Comparison of ENCODE assay signal across 1 cellular context in genomic region chr14:24095196-24096068, GRCh38.
TF ChIP-seq lines count a peak whose summit lies in the region.

No MANE protein-coding gene starts in this region.

TF ChIP-seq in K562, 482 proteins besides CTCF, POLR2A, EP300 and RAD21 (continues in another document):
- TF ChIP-seq MTA3 (IDR thresholded peaks at IDR 0.05; ENCODE audit: borderline replicate concordance): no peak
- no peak for TF ChIP-seq FOXA1 (IDR thresholded peaks at IDR 0.05; ENCODE audit: borderline replicate concordance)
- no peak for TF ChIP-seq PHF21A (IDR thresholded peaks at IDR 0.05; ENCODE audit: borderline replicate concordance, low read depth)
- TF ChIP-seq EP400 (IDR thresholded peaks at IDR 0.05): peak; percentile 70; the same call in 1 of the 2 replicates
- TF ChIP-seq FUS (optimal IDR thresholded peaks at IDR 0.05; ENCODE audit: low read depth, low read length): no peak
- TF ChIP-seq ILF3 (IDR thresholded peaks at IDR 0.05; ENCODE audit: borderline replicate concordance): 0 out of 2 replicates have a peak, but pooled peaks have one; percentile 23
- no peak for TF ChIP-seq ZNF785 (CRISPR knock-in tag; IDR thresholded peaks at IDR 0.05)
- no peak for TF ChIP-seq MEF2A (IDR thresholded peaks at IDR 0.05; ENCODE audit: control insufficient read depth, low read depth, low read length)
- TF ChIP-seq NCOA1 (IDR thresholded peaks at IDR 0.05; ENCODE audit: low read depth): no peak
- peak; percentile 44; the same call in 1 of the 2 replicates for TF ChIP-seq HBP1 (CRISPR knock-in tag; IDR thresholded peaks at IDR 0.05)
- TF ChIP-seq, protein P1, sequence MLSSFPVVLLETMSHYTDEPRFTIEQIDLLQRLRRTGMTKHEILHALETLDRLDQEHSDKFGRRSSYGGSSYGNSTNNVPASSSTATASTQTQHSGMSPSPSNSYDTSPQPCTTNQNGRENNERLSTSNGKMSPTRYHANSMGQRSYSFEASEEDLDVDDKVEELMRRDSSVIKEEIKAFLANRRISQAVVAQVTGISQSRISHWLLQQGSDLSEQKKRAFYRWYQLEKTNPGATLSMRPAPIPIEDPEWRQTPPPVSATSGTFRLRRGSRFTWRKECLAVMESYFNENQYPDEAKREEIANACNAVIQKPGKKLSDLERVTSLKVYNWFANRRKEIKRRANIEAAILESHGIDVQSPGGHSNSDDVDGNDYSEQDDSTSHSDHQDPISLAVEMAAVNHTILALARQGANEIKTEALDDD (IDR thresholded peaks at IDR 0.05): no peak
- TF ChIP-seq HDAC8 (tag; IDR thresholded peaks at IDR 0.05): no peak
- TF ChIP-seq, protein P2, sequence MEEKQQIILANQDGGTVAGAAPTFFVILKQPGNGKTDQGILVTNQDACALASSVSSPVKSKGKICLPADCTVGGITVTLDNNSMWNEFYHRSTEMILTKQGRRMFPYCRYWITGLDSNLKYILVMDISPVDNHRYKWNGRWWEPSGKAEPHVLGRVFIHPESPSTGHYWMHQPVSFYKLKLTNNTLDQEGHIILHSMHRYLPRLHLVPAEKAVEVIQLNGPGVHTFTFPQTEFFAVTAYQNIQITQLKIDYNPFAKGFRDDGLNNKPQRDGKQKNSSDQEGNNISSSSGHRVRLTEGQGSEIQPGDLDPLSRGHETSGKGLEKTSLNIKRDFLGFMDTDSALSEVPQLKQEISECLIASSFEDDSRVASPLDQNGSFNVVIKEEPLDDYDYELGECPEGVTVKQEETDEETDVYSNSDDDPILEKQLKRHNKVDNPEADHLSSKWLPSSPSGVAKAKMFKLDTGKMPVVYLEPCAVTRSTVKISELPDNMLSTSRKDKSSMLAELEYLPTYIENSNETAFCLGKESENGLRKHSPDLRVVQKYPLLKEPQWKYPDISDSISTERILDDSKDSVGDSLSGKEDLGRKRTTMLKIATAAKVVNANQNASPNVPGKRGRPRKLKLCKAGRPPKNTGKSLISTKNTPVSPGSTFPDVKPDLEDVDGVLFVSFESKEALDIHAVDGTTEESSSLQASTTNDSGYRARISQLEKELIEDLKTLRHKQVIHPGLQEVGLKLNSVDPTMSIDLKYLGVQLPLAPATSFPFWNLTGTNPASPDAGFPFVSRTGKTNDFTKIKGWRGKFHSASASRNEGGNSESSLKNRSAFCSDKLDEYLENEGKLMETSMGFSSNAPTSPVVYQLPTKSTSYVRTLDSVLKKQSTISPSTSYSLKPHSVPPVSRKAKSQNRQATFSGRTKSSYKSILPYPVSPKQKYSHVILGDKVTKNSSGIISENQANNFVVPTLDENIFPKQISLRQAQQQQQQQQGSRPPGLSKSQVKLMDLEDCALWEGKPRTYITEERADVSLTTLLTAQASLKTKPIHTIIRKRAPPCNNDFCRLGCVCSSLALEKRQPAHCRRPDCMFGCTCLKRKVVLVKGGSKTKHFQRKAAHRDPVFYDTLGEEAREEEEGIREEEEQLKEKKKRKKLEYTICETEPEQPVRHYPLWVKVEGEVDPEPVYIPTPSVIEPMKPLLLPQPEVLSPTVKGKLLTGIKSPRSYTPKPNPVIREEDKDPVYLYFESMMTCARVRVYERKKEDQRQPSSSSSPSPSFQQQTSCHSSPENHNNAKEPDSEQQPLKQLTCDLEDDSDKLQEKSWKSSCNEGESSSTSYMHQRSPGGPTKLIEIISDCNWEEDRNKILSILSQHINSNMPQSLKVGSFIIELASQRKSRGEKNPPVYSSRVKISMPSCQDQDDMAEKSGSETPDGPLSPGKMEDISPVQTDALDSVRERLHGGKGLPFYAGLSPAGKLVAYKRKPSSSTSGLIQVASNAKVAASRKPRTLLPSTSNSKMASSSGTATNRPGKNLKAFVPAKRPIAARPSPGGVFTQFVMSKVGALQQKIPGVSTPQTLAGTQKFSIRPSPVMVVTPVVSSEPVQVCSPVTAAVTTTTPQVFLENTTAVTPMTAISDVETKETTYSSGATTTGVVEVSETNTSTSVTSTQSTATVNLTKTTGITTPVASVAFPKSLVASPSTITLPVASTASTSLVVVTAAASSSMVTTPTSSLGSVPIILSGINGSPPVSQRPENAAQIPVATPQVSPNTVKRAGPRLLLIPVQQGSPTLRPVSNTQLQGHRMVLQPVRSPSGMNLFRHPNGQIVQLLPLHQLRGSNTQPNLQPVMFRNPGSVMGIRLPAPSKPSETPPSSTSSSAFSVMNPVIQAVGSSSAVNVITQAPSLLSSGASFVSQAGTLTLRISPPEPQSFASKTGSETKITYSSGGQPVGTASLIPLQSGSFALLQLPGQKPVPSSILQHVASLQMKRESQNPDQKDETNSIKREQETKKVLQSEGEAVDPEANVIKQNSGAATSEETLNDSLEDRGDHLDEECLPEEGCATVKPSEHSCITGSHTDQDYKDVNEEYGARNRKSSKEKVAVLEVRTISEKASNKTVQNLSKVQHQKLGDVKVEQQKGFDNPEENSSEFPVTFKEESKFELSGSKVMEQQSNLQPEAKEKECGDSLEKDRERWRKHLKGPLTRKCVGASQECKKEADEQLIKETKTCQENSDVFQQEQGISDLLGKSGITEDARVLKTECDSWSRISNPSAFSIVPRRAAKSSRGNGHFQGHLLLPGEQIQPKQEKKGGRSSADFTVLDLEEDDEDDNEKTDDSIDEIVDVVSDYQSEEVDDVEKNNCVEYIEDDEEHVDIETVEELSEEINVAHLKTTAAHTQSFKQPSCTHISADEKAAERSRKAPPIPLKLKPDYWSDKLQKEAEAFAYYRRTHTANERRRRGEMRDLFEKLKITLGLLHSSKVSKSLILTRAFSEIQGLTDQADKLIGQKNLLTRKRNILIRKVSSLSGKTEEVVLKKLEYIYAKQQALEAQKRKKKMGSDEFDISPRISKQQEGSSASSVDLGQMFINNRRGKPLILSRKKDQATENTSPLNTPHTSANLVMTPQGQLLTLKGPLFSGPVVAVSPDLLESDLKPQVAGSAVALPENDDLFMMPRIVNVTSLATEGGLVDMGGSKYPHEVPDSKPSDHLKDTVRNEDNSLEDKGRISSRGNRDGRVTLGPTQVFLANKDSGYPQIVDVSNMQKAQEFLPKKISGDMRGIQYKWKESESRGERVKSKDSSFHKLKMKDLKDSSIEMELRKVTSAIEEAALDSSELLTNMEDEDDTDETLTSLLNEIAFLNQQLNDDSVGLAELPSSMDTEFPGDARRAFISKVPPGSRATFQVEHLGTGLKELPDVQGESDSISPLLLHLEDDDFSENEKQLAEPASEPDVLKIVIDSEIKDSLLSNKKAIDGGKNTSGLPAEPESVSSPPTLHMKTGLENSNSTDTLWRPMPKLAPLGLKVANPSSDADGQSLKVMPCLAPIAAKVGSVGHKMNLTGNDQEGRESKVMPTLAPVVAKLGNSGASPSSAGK (IDR thresholded peaks at IDR 0.05): peak; percentile 90
- TF ChIP-seq ZNF146 (CRISPR knock-in tag; IDR thresholded peaks at IDR 0.05; ENCODE audit: unreplicated experiment): no peak
- no peak for TF ChIP-seq CAMTA2 (CRISPR knock-in tag; conservative IDR thresholded peaks at IDR 0.05)
- TF ChIP-seq ATF4 (CRISPR knock-in tag; IDR thresholded peaks at IDR 0.05): no peak
- no peak for TF ChIP-seq ZNF589 (CRISPR knock-in tag; IDR thresholded peaks at IDR 0.05; ENCODE audit: low read depth)
- TF ChIP-seq ZZZ3 (IDR thresholded peaks at IDR 0.05): no peak
- TF ChIP-seq CREM (IDR thresholded peaks at IDR 0.05; ENCODE audit: low read depth): peak; percentile 19; the same call in 1 of the 2 replicates
- TF ChIP-seq, protein P3, sequence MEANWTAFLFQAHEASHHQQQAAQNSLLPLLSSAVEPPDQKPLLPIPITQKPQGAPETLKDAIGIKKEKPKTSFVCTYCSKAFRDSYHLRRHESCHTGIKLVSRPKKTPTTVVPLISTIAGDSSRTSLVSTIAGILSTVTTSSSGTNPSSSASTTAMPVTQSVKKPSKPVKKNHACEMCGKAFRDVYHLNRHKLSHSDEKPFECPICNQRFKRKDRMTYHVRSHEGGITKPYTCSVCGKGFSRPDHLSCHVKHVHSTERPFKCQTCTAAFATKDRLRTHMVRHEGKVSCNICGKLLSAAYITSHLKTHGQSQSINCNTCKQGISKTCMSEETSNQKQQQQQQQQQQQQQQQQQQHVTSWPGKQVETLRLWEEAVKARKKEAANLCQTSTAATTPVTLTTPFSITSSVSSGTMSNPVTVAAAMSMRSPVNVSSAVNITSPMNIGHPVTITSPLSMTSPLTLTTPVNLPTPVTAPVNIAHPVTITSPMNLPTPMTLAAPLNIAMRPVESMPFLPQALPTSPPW (CRISPR knock-in tag; IDR thresholded peaks at IDR 0.05): peak; percentile 45
- TF ChIP-seq ZNF23 (CRISPR knock-in tag; IDR thresholded peaks at IDR 0.05): no peak
- TF ChIP-seq EGR1 (conservative IDR thresholded peaks at IDR 0.05): peak; percentile 65
- peak; percentile 64 for TF ChIP-seq SMAD1 (IDR thresholded peaks at IDR 0.05; ENCODE audit: low read depth, low read length, partially characterized antibody)
- TF ChIP-seq, protein P4, sequence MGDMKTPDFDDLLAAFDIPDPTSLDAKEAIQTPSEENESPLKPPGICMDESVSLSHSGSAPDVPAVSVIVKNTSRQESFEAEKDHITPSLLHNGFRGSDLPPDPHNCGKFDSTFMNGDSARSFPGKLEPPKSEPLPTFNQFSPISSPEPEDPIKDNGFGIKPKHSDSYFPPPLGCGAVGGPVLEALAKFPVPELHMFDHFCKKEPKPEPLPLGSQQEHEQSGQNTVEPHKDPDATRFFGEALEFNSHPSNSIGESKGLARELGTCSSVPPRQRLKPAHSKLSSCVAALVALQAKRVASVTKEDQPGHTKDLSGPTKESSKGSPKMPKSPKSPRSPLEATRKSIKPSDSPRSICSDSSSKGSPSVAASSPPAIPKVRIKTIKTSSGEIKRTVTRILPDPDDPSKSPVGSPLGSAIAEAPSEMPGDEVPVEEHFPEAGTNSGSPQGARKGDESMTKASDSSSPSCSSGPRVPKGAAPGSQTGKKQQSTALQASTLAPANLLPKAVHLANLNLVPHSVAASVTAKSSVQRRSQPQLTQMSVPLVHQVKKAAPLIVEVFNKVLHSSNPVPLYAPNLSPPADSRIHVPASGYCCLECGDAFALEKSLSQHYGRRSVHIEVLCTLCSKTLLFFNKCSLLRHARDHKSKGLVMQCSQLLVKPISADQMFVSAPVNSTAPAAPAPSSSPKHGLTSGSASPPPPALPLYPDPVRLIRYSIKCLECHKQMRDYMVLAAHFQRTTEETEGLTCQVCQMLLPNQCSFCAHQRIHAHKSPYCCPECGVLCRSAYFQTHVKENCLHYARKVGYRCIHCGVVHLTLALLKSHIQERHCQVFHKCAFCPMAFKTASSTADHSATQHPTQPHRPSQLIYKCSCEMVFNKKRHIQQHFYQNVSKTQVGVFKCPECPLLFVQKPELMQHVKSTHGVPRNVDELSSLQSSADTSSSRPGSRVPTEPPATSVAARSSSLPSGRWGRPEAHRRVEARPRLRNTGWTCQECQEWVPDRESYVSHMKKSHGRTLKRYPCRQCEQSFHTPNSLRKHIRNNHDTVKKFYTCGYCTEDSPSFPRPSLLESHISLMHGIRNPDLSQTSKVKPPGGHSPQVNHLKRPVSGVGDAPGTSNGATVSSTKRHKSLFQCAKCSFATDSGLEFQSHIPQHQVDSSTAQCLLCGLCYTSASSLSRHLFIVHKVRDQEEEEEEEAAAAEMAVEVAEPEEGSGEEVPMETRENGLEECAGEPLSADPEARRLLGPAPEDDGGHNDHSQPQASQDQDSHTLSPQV (IDR thresholded peaks at IDR 0.05): peak; percentile 83; the same call in 1 of the 2 replicates
- no peak for TF ChIP-seq POLR3G (IDR thresholded peaks at IDR 0.05; ENCODE audit: extremely low read depth, insufficient read length, insufficient replicate concordance)
- no peak for TF ChIP-seq STAT5A (IDR thresholded peaks at IDR 0.05; ENCODE audit: borderline replicate concordance, low read length)
- TF ChIP-seq PML (IDR thresholded peaks at IDR 0.05; ENCODE audit: low read length): no peak
- TF ChIP-seq JUN (IDR thresholded peaks at IDR 0.05; ENCODE audit: borderline replicate concordance, low read depth, low read length): no peak; the same call in 1 of the 2 replicates
- TF ChIP-seq JUN (CRISPR knock-in tag; IDR thresholded peaks at IDR 0.05; ENCODE audit: borderline replicate concordance): no peak
- TF ChIP-seq, protein P5, sequence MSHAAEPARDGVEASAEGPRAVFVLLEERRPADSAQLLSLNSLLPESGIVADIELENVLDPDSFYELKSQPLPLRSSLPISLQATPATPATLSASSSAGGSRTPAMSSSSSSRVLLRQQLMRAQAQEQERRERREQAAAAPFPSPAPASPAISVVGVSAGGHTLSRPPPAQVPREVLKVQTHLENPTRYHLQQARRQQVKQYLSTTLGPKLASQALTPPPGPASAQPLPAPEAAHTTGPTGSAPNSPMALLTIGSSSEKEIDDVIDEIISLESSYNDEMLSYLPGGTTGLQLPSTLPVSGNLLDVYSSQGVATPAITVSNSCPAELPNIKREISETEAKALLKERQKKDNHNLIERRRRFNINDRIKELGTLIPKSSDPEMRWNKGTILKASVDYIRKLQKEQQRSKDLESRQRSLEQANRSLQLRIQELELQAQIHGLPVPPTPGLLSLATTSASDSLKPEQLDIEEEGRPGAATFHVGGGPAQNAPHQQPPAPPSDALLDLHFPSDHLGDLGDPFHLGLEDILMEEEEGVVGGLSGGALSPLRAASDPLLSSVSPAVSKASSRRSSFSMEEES (CRISPR knock-in tag; IDR thresholded peaks at IDR 0.05): peak; percentile 96
- TF ChIP-seq NR3C1 (CRISPR knock-in tag; IDR thresholded peaks at IDR 0.05): no peak
- no peak for TF ChIP-seq ZBTB5 (IDR thresholded peaks at IDR 0.05)
- TF ChIP-seq RAD51 (IDR thresholded peaks at IDR 0.05; ENCODE audit: borderline replicate concordance, low read depth): peak; percentile 96
- TF ChIP-seq EHMT2 (IDR thresholded peaks at IDR 0.05): no peak
